8 cellular contexts compared by ENCODE assay signal in the genomic region with DNA sequence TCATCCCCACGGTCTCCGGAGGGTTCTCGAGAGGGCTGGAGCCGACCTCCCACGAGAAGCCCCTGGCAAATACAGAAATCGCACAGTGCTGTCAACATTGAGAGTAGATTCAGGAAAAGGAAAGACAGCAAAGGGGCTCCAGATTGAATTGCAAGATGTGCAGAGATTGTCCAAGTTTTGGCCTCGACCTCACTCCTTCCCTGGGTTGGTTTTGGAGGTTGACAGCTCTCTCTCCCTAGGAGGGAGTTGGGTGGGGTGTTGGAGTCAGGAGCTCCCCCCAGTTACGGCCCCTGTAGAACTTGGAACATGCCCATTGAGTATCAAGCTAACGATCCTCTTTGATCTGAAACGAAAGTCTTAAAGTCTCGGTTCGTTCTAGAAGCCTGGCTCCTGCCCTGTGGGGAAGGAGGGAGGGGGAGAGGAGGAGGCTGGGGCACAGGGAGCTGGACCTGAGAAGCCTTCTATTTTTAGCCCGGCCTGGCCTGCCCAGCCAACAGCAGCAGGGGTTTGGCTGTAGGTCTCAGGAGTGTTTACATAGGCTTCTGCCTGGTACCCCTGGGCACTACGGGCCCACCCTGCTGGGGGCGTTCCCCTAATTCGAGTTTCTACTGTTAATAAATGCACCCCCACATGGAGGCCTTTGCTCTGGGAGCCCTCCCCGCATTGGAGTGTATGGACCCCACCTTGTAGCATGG. TPM values are rescaled to one million over a fixed set of nuclear protein-coding genes. Genes with fewer than 3 reads are reported as not detected.
DNase-seq lines count a peak whose midpoint lies in the region; FAIRE-seq and TF ChIP-seq lines count a peak whose summit lies in the region.

No MANE protein-coding gene starts in this region.

- H3K27me3 ChIP-seq in MG63 (no peaks in the 10 kb centered on the region), colonic mucosa (peaks cover 12% of the 10 kb centered on the region), testis (no peaks in the 10 kb centered on the region)

- H3K9me3 ChIP-seq in MG63 (no peaks in the 10 kb centered on the region), colonic mucosa (no peaks in the 10 kb centered on the region), testis (no peaks in the 10 kb centered on the region)

- no peak overlapping the region for H3K27ac ChIP-seq in colonic mucosa
- no peak overlapping the region for H3K27ac ChIP-seq in testis

- peak overlapping the region; percentile 15 for H3K4me3 ChIP-seq in MG63
- H3K4me3 ChIP-seq in colonic mucosa: peak overlapping the region; percentile 25
- peak overlapping the region; percentile 20 for H3K4me3 ChIP-seq in lower leg skin (ENCODE audit: low read depth, poor library complexity, severe bottlenecking)
- peak overlapping the region; percentile 31 to 61 for H3K4me3 ChIP-seq in testis

- H3K9ac ChIP-seq in colonic mucosa (ENCODE audit: low read depth in 2 of 2, low read length in 2 of 2): peak overlapping the region in 1 of 2 donors; percentile 50

- H3K36me3 ChIP-seq in MG63: no peaks in the 10 kb centered on the region
- no peaks in the 10 kb centered on the region for H3K36me3 ChIP-seq in colonic mucosa
- no peaks in the 10 kb centered on the region for H3K36me3 ChIP-seq in testis (ENCODE audit: low read depth, missing control alignments)

- CTCF ChIA-PET in HEK293T (lab: Yijun Ruan, JAX): no interaction called here

- FAIRE-seq in D721Med (lab: Jason Lieb, UNC): no peak

- H3K4me1 ChIP-seq in colonic mucosa: no peaks in the 10 kb centered on the region
- H3K4me1 ChIP-seq in testis: peaks cover 5% of the 10 kb centered on the region

- TF ChIP-seq POLR2A in lower leg skin (IDR thresholded peaks at IDR 0.05): no peak
- TF ChIP-seq POLR2A in testis (IDR thresholded peaks at IDR 0.05): no peak

- intact Hi-C loops in colonic mucosa (cut with DNase I) (no loop called here), lower leg skin (cut with DNase I; ENCODE audit: low total_unique reads) (no loop called here), testis (cut with DNase I; ENCODE audit: low total_unique reads) (no loop called here)

- POLR2A ChIA-PET in HEK293T (lab: Yijun Ruan, JAX): no interaction called here

- DNase-seq in MG63 (peak; percentile 75), colonic mucosa (no peak), lower leg skin (ENCODE audit: low spot score in 2 of 2) (peak in 1 of 2 donors; percentile 12), testis (no peak), SW480 (ENCODE audit: low spot score) (no peak), D721Med (ENCODE audit: insufficient read length, low spot score) (no peak), T-helper 2 cell (no peak), HEK293T (ENCODE audit: extremely low spot score) (no peak)

- 6 to 8% methylated on average over 15 to 17 of the region's 17 CpGs for WGBS in lower leg skin, 2 donors
- 7 to 8% methylated on average over 17 of the region's 17 CpGs for WGBS in testis, 2 donors

- TF ChIP-seq CTCF in colonic mucosa (IDR thresholded peaks at IDR 0.05) (no peak), lower leg skin (IDR thresholded peaks at IDR 0.05) (no peak), testis (IDR thresholded peaks at IDR 0.05) (no peak), D721Med (IDR thresholded peaks at IDR 0.05; ENCODE audit: insufficient read depth, missing control alignments) (no peak)

TF ChIP-seq in HEK293T, 16 proteins besides CTCF, POLR2A, EP300 and RAD21:
- TF ChIP-seq L3MBTL2 (conservative IDR thresholded peaks at IDR 0.05): no peak
- TF ChIP-seq TARDBP (IDR thresholded peaks at IDR 0.05): no peak

RNA-seq across cellular contexts. Expression of gene KY, which starts 0.7 kb away (rescaled TPM):
- total RNA-seq in MG63 (2014; rRNA removed; shearing (Covaris generic); ENCODE audit: low replicate concordance): 1.1 TPM in 1 of 2 replicates, not detected in the other
- under 1 TPM; 0.32 to 0.44 TPM for total RNA-seq in colonic mucosa
- total RNA-seq in lower leg skin: 10 to 100 TPM; 26.2 to 55.5 (median 33.1) TPM
- total RNA-seq in testis: under 1 TPM; 0.37 to 0.71 TPM
- 2.4 TPM for polyA plus RNA-seq in testis (ENCODE audit: insufficient read depth, low read depth, low replicate concordance)

Comparison
In these comparisons a context has a peak if more than half of its experiments do, and no peak if none do; other contexts are left out.
1. RNA of gene KY, which starts 0.7 kb away (total RNA-seq): 26.2 to 55.5 TPM in lower leg skin; 1.1 TPM in MG63, 0.37 to 0.71 TPM in testis and 0.32 to 0.44 TPM in colonic mucosa; every median in the first group is over 10 times any median in the second.
2. Peak in every context shown above with its lines, with median percentiles within 50 percentile points of each other: H3K4me3 ChIP-seq.